13 cellular contexts compared by ENCODE assay signal in the genomic region with DNA sequence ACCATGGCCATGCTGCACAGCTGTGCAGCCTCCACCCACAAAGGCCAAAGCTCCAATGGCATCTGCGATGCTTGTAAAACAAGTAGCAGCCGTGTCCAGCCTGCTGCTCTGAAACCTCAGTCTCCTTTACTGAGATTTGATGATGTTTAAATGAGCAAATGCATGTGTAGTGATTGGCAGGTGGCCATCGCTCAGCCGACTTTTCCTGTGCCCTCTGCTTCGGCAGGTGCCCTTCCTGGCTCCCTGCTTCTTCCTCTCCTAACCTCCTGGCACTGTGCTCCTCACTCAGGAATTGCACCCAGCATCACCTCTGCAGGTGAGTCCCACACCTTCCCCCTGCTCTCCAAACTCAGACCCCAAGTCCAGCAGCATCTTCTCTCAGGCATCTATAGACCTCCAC.
"Had no signal": no experiment of that assay in that cellular context is flagged by ENCODE, and none has a peak within 500 bp of the region (broad histone marks: within the 10 kb centered on the region; RNA-seq: fewer than 3 reads in every experiment).

No MANE protein-coding gene starts in this region.

- H3K9me3 Mint-ChIP-seq: activated CD4-positive, alpha-beta memory T cell treated with anti-CD3 and anti-CD28 coated beads for 36 hours; activated naive CD8-positive, alpha-beta T cell treated with anti-CD3 and anti-CD28 coated beads, Interleukin-2, amount 10 ng/mL, durations not matched to agents 7 days and 5 days; activated T-helper 1 cell treated with anti-CD3 and anti-CD28 coated beads, Interleukin-12 subunit alpha, Interleukin-12 subunit beta, Interleukin-2, Interleukin-4 antibody, amounts not matched to agents 30 ng/mL and 10 ng/mL and 1 ng/mL, durations not matched to agents 14 hours and 24 hours and 36 hours; brain; naive thymus-derived CD8-positive, alpha-beta T cell; stimulated activated naive CD8-positive, alpha-beta T cell treated with anti-CD3 and anti-CD28 coated beads, Interleukin-15, amount 100 ng/mL, for 72 hours had no signal

- H3K36me3 ChIP-seq: neutrophil had no signal

- DNase-seq: activated CD4-positive, alpha-beta memory T cell treated with anti-CD3 and anti-CD28 coated beads for 36 hours; activated naive CD4-positive, alpha-beta T cell treated with Interleukin-2 at 50 U/mL for 16 hours; activated naive CD8-positive, alpha-beta T cell treated with anti-CD3 and anti-CD28 coated beads, Interleukin-2, amount 10 ng/mL, durations not matched to agents 7 days and 5 days; activated T-cell treated with anti-CD3 and anti-CD28 coated beads for 4 hours; effector CD8-positive, alpha-beta T cell; mesendoderm; naive thymus-derived CD8-positive, alpha-beta T cell; stimulated activated naive CD8-positive, alpha-beta T cell treated with anti-CD3 and anti-CD28 coated beads, Interleukin-15, amount 100 ng/mL, for 72 hours; upper lobe of left lung had no signal

- H3K27me3 ChIP-seq: esophagus muscularis mucosa, neutrophil, upper lobe of left lung had no signal

- H3K27ac ChIP-seq: neutrophil, upper lobe of left lung had no signal

- H3K4me1 ChIP-seq: upper lobe of left lung had no signal

- ATAC-seq: naive thymus-derived CD8-positive, alpha-beta T cell; stimulated activated naive CD8-positive, alpha-beta T cell treated with anti-CD3 and anti-CD28 coated beads, Interleukin-15, amount 100 ng/mL, for 72 hours had no signal

- H3K27me3 Mint-ChIP-seq: activated CD4-positive, alpha-beta memory T cell treated with anti-CD3 and anti-CD28 coated beads for 36 hours; activated naive CD8-positive, alpha-beta T cell treated with anti-CD3 and anti-CD28 coated beads, Interleukin-2, amount 10 ng/mL, durations not matched to agents 7 days and 5 days; brain; naive thymus-derived CD8-positive, alpha-beta T cell; stimulated activated naive CD8-positive, alpha-beta T cell treated with anti-CD3 and anti-CD28 coated beads, Interleukin-15, amount 100 ng/mL, for 72 hours had no signal

- H3K9me3 ChIP-seq: esophagus muscularis mucosa, neutrophil, upper lobe of left lung had no signal

- H3K4me3 Mint-ChIP-seq: activated CD4-positive, alpha-beta memory T cell treated with anti-CD3 and anti-CD28 coated beads for 36 hours; activated naive CD8-positive, alpha-beta T cell treated with anti-CD3 and anti-CD28 coated beads, Interleukin-2, amount 10 ng/mL, durations not matched to agents 7 days and 5 days; activated T-helper 1 cell treated with anti-CD3 and anti-CD28 coated beads, Interleukin-12 subunit alpha, Interleukin-12 subunit beta, Interleukin-2, Interleukin-4 antibody, amounts not matched to agents 30 ng/mL and 10 ng/mL and 1 ng/mL, durations not matched to agents 14 hours and 24 hours and 36 hours; brain; naive thymus-derived CD8-positive, alpha-beta T cell; stimulated activated naive CD8-positive, alpha-beta T cell treated with anti-CD3 and anti-CD28 coated beads, Interleukin-15, amount 100 ng/mL, for 72 hours had no signal

- H3K4me3 ChIP-seq: esophagus muscularis mucosa, upper lobe of left lung had no signal

- H3K27ac Mint-ChIP-seq: activated CD4-positive, alpha-beta memory T cell treated with anti-CD3 and anti-CD28 coated beads for 36 hours; activated naive CD8-positive, alpha-beta T cell treated with anti-CD3 and anti-CD28 coated beads, Interleukin-2, amount 10 ng/mL, durations not matched to agents 7 days and 5 days; activated T-helper 1 cell treated with anti-CD3 and anti-CD28 coated beads, Interleukin-12 subunit alpha, Interleukin-12 subunit beta, Interleukin-2, Interleukin-4 antibody, amounts not matched to agents 30 ng/mL and 10 ng/mL and 1 ng/mL, durations not matched to agents 14 hours and 24 hours and 36 hours; stimulated activated naive CD8-positive, alpha-beta T cell treated with anti-CD3 and anti-CD28 coated beads, Interleukin-15, amount 100 ng/mL, for 72 hours had no signal
